ENCODE assay signal across 8 cellular contexts in genomic region chr22:36528795-36529718, GRCh38.
DNase-seq lines count a peak whose midpoint lies in the region; ATAC-seq and FAIRE-seq lines count a peak whose summit lies in the region.

A gene with protein sequence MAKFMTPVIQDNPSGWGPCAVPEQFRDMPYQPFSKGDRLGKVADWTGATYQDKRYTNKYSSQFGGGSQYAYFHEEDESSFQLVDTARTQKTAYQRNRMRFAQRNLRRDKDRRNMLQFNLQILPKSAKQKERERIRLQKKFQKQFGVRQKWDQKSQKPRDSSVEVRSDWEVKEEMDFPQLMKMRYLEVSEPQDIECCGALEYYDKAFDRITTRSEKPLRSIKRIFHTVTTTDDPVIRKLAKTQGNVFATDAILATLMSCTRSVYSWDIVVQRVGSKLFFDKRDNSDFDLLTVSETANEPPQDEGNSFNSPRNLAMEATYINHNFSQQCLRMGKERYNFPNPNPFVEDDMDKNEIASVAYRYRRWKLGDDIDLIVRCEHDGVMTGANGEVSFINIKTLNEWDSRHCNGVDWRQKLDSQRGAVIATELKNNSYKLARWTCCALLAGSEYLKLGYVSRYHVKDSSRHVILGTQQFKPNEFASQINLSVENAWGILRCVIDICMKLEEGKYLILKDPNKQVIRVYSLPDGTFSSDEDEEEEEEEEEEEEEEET (minus strand): TSS chr22:36529166. CDS start chr22:36526121, 3,045 bp downstream.

- peak; percentile 55 for FAIRE-seq in HTR-8/SVneo (lab: Jason Lieb, UNC)

- H3K27me3 Mint-ChIP-seq in effector memory CD8-positive, alpha-beta T cell = peaks cover 0 to 9% of the 10 kb centered on the region in 2 donors

- H3K4me1 Mint-ChIP-seq in effector memory CD8-positive, alpha-beta T cell (ENCODE audit: low read depth in 2 of 2) = peaks cover 11 to 22% of the 10 kb centered on the region in 2 donors

- DNase-seq in COLO668 (lab: John Stamatoyannopoulos, UW; ENCODE audit: unreplicated experiment) (peak; percentile 99), HTR-8/SVneo (ENCODE audit: insufficient read length, low spot score) (peak; percentile 90), NOMO-1 treated with dmso at 0.1 percent for 144 hours (lab: John Stamatoyannopoulos, UW; ENCODE audit: unreplicated experiment) (peak; percentile 99), medulla oblongata (ENCODE audit: extremely low spot score) (peak; percentile 99)
- peak; percentile 95 to 98 (median 95) for DNase-seq in activated CD8-positive, alpha-beta memory T cell treated with anti-CD3 and anti-CD28 coated beads for 48 hours (ENCODE audit: low read depth in 2 of 3, low spot score in 2 of 3)
- peak; percentile 97 to 99 (median 98) for DNase-seq in effector memory CD8-positive, alpha-beta T cell
- DNase-seq in stimulated activated CD8-positive, alpha-beta memory T cell treated with anti-CD3 and anti-CD28 coated beads, Interleukin-12 subunit alpha, Interleukin-12 subunit beta, amount 100 ng/mL, for 1 hour (ENCODE audit: low read depth) = peak; percentile 96

- H3K36me3 Mint-ChIP-seq in effector memory CD8-positive, alpha-beta T cell (ENCODE audit: insufficient read depth) = peaks cover 49% of the 10 kb centered on the region

- H3K4me3 Mint-ChIP-seq in effector memory CD8-positive, alpha-beta T cell = peak within 1 kb of the TSS; percentile 89 to 91

- no peaks in the 10 kb centered on the region for H3K9me3 Mint-ChIP-seq in effector memory CD8-positive, alpha-beta T cell

- peak; percentile 80 for ATAC-seq in GM21367 (IDR thresholded peaks at IDR 0.05; ENCODE audit: unreplicated experiment)
- peak; percentile 90 for ATAC-seq in effector memory CD8-positive, alpha-beta T cell (replicated peaks)

- peak within 1 kb of the TSS; percentile 95 to 97 for H3K27ac Mint-ChIP-seq in effector memory CD8-positive, alpha-beta T cell

Comparison
In these comparisons a context has a peak if more than half of its experiments do, and no peak if none do; other contexts are left out.
1. Peak in every context shown above with its lines: DNase-seq and ATAC-seq.